18 cellular contexts compared by ENCODE assay signal in genomic region chr2:3488768-3489448, GRCh38. TPM values are rescaled to one million over a fixed set of nuclear protein-coding genes. Genes with fewer than 3 reads are reported as not detected.
DNase-seq lines count a peak whose midpoint lies in the region; ATAC-seq, FAIRE-seq and TF ChIP-seq lines count a peak whose summit lies in the region.
"Had no signal": no experiment of that assay in that cellular context is flagged by ENCODE, and none has a peak within 500 bp of the region (broad histone marks: within the 10 kb centered on the region; RNA-seq: fewer than 3 reads in every experiment).

No MANE protein-coding gene starts in this region.

- H3K79me2 ChIP-seq in SK-N-SH (ENCODE audit: insufficient read depth) (no peaks in the 10 kb centered on the region), SU-DHL-6 (ENCODE audit: insufficient read depth, low read length) (no peaks in the 10 kb centered on the region), HepG2 (ENCODE audit: insufficient read depth, low read length) (no peaks in the 10 kb centered on the region)

- in situ Hi-C loops in HepG2 (cut with HindIII; ENCODE audit: extremely low pct_ligation_motif_present, low pct_unique_long_range_greater_than_20kb) (no loop called here), ACHN (cut with HindIII; ENCODE audit: low pct_ligation_motif_present, low pct_unique_long_range_greater_than_20kb, low sequenced_read_pairs) (no loop called here)

- TF ChIP-seq RAD21 in SK-N-SH (IDR thresholded peaks at IDR 0.05; ENCODE audit: low read length) (no peak), HepG2 (CRISPR knock-in tag; IDR thresholded peaks at IDR 0.05) (no peak)

- CTCF ChIA-PET in SK-N-SH (lab: Yijun Ruan, JAX), result no interaction called here
- CTCF ChIA-PET in HepG2 (lab: Yijun Ruan, JAX; ENCODE audit: low intra/inter-chr PET ratio, low total read pairs), result no interaction called here

- H4K20me1 ChIP-seq in SK-N-SH (ENCODE audit: insufficient read depth) (no peaks in the 10 kb centered on the region), SU-DHL-6 (ENCODE audit: low read depth, low read length) (no peaks in the 10 kb centered on the region), HepG2 (ENCODE audit: insufficient read depth, low read length) (no peaks in the 10 kb centered on the region)

- ATAC-seq in SK-N-SH treated with all-trans-retinoic acid at 6 μM for 48 hours, result no peak
- no peak for ATAC-seq in HepG2
- ATAC-seq: psoas muscle, Right ventricle myocardium inferior had no signal

- intact Hi-C loops in HepG2 (cut with micrococcal nuclease; ENCODE audit: unreplicated experiment), result no loop called here

- H3K4me2 ChIP-seq in SK-N-SH (no peak overlapping the region), SU-DHL-6 (ENCODE audit: low read depth, low read length, poor library complexity, severe bottlenecking) (peak overlapping the region; percentile 13), HepG2 (ENCODE audit: low read depth, low read length) (no peak overlapping the region)

- 85% methylated on average over 19 of the region's 19 CpGs for WGBS in SK-N-SH (ENCODE audit: low lambda C conversion rate)
- 64% methylated on average over 18 of the region's 19 CpGs for WGBS in HepG2 (ENCODE audit: low lambda C conversion rate)
- WGBS in small intestine, 3 donors, result 40 to 56% (median 44%) methylated on average over 19 of the region's 19 CpGs

- no TSS peak for BruUV-seq in HepG2 (replicated peaks; lab: Mats Ljungman, UMichigan)

- FAIRE-seq in HepG2 (lab: Jason Lieb, UNC) (no peak), small intestine (lab: Jason Lieb, UNC) (no peak)

- DNase-seq in SK-N-SH (peak; percentile 48), HepG2 (ENCODE audit: low spot score) (no peak), small intestine (peak; percentile 40), NCI-H1694 (lab: John Stamatoyannopoulos, UW) (no peak), ACHN (no peak), NOMO-1 (lab: John Stamatoyannopoulos, UW; ENCODE audit: unreplicated experiment in 2 of 2) (no peak)
- DNase-seq: activated CD4-positive, alpha-beta T cell treated with anti-CD3 and anti-CD28 coated beads, Interleukin-2, amount 10 ng/mL, durations not matched to agents 24 days and 14 days; activated T-cell treated with anti-CD3 and anti-CD28 coated beads for 4 hours; GF-D8; HFFc6; NCI-H1092; stimulated activated CD4-positive, alpha-beta T cell treated with anti-CD3 and anti-CD28 coated beads, Interleukin-1b, Interleukin-23, amount 100 ng/mL, for 48 hours; transverse colon had no signal

- H3K36me3 ChIP-seq in SK-N-SH (replicated peaks in 1 of 2; ENCODE audit: control insufficient read depth in 1 of 2, insufficient read depth in 2 of 2, low read length in 1 of 2) (no peaks in the 10 kb centered on the region), SU-DHL-6 (ENCODE audit: low read length) (no peaks in the 10 kb centered on the region), HepG2 (replicated peaks in 1 of 2; ENCODE audit: control insufficient read depth in 1 of 2, insufficient read depth in 2 of 2, low read length in 2 of 2) (no peaks in the 10 kb centered on the region; a peak in 1 of 5 replicates), small intestine (ENCODE audit: control insufficient read depth in 2 of 2, insufficient read depth in 2 of 2, low read length in 2 of 2) (no peaks in the 10 kb centered on the region)
- H3K36me3 ChIP-seq: transverse colon had no signal

- TF ChIP-seq EP300 in SK-N-SH (IDR thresholded peaks at IDR 0.05; ENCODE audit: borderline replicate concordance in 1 of 2, low read depth in 1 of 2, low read length in 1 of 2), result no peak
- no peak for TF ChIP-seq EP300 in HepG2 (IDR thresholded peaks at IDR 0.05; ENCODE audit: low read depth in 2 of 2, low read length in 2 of 2)
- TF ChIP-seq EP300 in HepG2 (CRISPR knock-in tag; IDR thresholded peaks at IDR 0.05; ENCODE audit: borderline replicate concordance), result no peak

- TF ChIP-seq POLR2A in HepG2 (IDR thresholded peaks at IDR 0.05; ENCODE audit: insufficient read depth in 1 of 2, low read depth in 2 of 2, low read length in 2 of 2), result no peak

- H2AFZ ChIP-seq in SK-N-SH (ENCODE audit: low read depth) (no peak overlapping the region), SU-DHL-6 (ENCODE audit: low read depth, low read length, severe bottlenecking) (no peak overlapping the region), HepG2 (ENCODE audit: low read length) (no peak overlapping the region)

- H3K9ac ChIP-seq in SK-N-SH (no peak overlapping the region), SU-DHL-6 (ENCODE audit: low read length) (no peak overlapping the region), HepG2 (ENCODE audit: insufficient read depth, low read depth, low read length) (no peak overlapping the region)

- POLR2A ChIA-PET in SK-N-SH (lab: Yijun Ruan, JAX) (no interaction called here), HepG2 (lab: Yijun Ruan, JAX) (interaction anchor here (1.3 kb wide), 1 partner anchor 24 kb away, joined by 4 read pairs; no protein-coding TSS in a partner anchor)

- H3F3A ChIP-seq in SK-N-SH (replicated peaks; ENCODE audit: insufficient read depth) (peaks cover 4% of the 10 kb centered on the region), SU-DHL-6 (ENCODE audit: insufficient read depth) (no peaks in the 10 kb centered on the region)

- H3K9me3 ChIP-seq in SK-N-SH, result no peaks in the 10 kb centered on the region
- H3K9me3 ChIP-seq in SU-DHL-6 (ENCODE audit: insufficient read depth, low read length), result no peaks in the 10 kb centered on the region
- no peaks in the 10 kb centered on the region for H3K9me3 ChIP-seq in HepG2 (ENCODE audit: low read length)
- no peaks in the 10 kb centered on the region for H3K9me3 ChIP-seq in small intestine (ENCODE audit: control insufficient read depth, low read depth)
- H3K9me3 ChIP-seq: psoas muscle, transverse colon had no signal

- H3K27ac ChIP-seq in SK-N-SH (ENCODE audit: low read depth in 2 of 2, low read length in 1 of 2) (no peak overlapping the region), SU-DHL-6 (ENCODE audit: low read depth, low read length) (no peak overlapping the region), HepG2 (ENCODE audit: extremely low read length, insufficient read depth, low read length) (no peak overlapping the region), small intestine (ENCODE audit: low read depth in 1 of 2, low read length in 1 of 2) (no peak overlapping the region)
- H3K27ac ChIP-seq: epithelial cell of prostate, psoas muscle, transverse colon had no signal

- no peaks in the 10 kb centered on the region for H3K9me2 ChIP-seq in SK-N-SH
- no peaks in the 10 kb centered on the region for H3K9me2 ChIP-seq in SU-DHL-6 (replicated peaks; ENCODE audit: insufficient read depth, low read length)

- H3K4me1 ChIP-seq in SK-N-SH (ENCODE audit: control insufficient read depth in 1 of 2, insufficient read depth in 2 of 2, low read depth in 1 of 2, low read length in 1 of 2), result peaks cover 0 to 4% of the 10 kb centered on the region in 2 experiments; a peak in 1 of 4 replicates
- H3K4me1 ChIP-seq in HepG2 (ENCODE audit: insufficient read depth, low read length), result peaks cover 66% of the 10 kb centered on the region
- no peaks in the 10 kb centered on the region for H3K4me1 ChIP-seq in small intestine (ENCODE audit: control insufficient read depth in 2 of 2, insufficient read depth in 1 of 2, low read depth in 1 of 2, low read length in 1 of 2)
- H3K4me1 ChIP-seq: transverse colon had no signal

- H3K4me3 ChIP-seq in SK-N-SH (ENCODE audit: low read depth in 2 of 2, low read length in 1 of 2) (no peak overlapping the region), SU-DHL-6 (ENCODE audit: insufficient read depth, low read length, poor library complexity, severe bottlenecking) (no peak overlapping the region), HepG2 (replicated peaks in 1 of 3; ENCODE audit: insufficient read depth in 1 of 3, low read depth in 2 of 3, low read length in 3 of 3) (no peak overlapping the region; a peak in 1 of 6 replicates), small intestine (ENCODE audit: low read depth in 1 of 2, low read length in 2 of 2) (no peak overlapping the region)
- H3K4me3 ChIP-seq: psoas muscle, transverse colon had no signal

- TF ChIP-seq CTCF in SK-N-SH (IDR thresholded peaks at IDR 0.05) (no peak), SU-DHL-6 (IDR thresholded peaks at IDR 0.05; ENCODE audit: insufficient read depth, low read length, poor library complexity, severe bottlenecking) (no peak), HepG2 (CRISPR knock-in tag; IDR thresholded peaks at IDR 0.05) (no peak)

- H3K27me3 ChIP-seq in SK-N-SH (ENCODE audit: insufficient read depth) (no peaks in the 10 kb centered on the region), SU-DHL-6 (ENCODE audit: low read length) (no peaks in the 10 kb centered on the region), HepG2 (ENCODE audit: control insufficient read depth in 1 of 2, insufficient read depth in 2 of 2, low read length in 2 of 2) (no peaks in the 10 kb centered on the region), small intestine (ENCODE audit: control insufficient read depth in 2 of 2, insufficient read depth in 2 of 2, low read length in 2 of 2) (no peaks in the 10 kb centered on the region)
- H3K27me3 ChIP-seq: transverse colon had no signal

RNA-seq across cellular contexts. Expression of gene ADI1, which starts 30.4 kb away (rescaled TPM):
- polyA plus RNA-seq in SK-N-SH (2012; rRNA removed), result 49.4 and 67.2 TPM in 2 replicates
- 72.8 and 73.1 TPM in 2 replicates for polyA plus RNA-seq in SK-N-SH (2012; cell fraction: cytosol; rRNA removed)
- polyA plus RNA-seq in SK-N-SH (2012; cell fraction: nucleus; rRNA removed), result 43.3 and 62.9 TPM in 2 replicates
- 123 and 135 TPM in 2 replicates for total RNA-seq in HepG2 (2016; rRNA removed; fragmentation: Illumina TruSeq; extraction: Trizol)
- 16.6 and 17.0 TPM in 2 replicates for total RNA-seq in HepG2 (2016; cell fraction: cytosol; rRNA removed; fragmentation: Illumina TruSeq; extraction: Trizol; ENCODE audit: low read depth)
- total RNA-seq in HepG2 (2016; cell fraction: insoluble cytoplasmic fraction; rRNA removed; fragmentation: Illumina TruSeq; extraction: Trizol), result 124 and 138 TPM in 2 replicates
- total RNA-seq in HepG2 (2016; cell fraction: membrane; rRNA removed; fragmentation: Illumina TruSeq; extraction: Trizol), result 45.5 and 47.8 TPM in 2 replicates
- total RNA-seq in HepG2 (2016; cell fraction: nucleus; rRNA removed; fragmentation: Illumina TruSeq; extraction: Trizol), result 54.5 and 64.3 TPM in 2 replicates
- 21.3 and 28.7 TPM in 2 replicates for polyA plus RNA-seq in HepG2 (2011; rRNA removed)
- 22.7 and 24.5 TPM in 2 replicates for polyA plus RNA-seq in HepG2 (2011; cell fraction: cytosol; rRNA removed)
- 16.1 and 17.6 TPM in 2 replicates for polyA plus RNA-seq in HepG2 (2011; cell fraction: nucleus; rRNA removed)
- 22.9 and 33.0 TPM in 2 replicates for polyA plus RNA-seq in HepG2 (2012)
- polyA plus RNA-seq in HepG2 (2016; cell fraction: cytosol; fragmentation: Illumina TruSeq; extraction: Trizol; ENCODE audit: low read depth), result 20.5 and 20.6 TPM in 2 replicates
- polyA plus RNA-seq in HepG2 (2016; cell fraction: insoluble cytoplasmic fraction; fragmentation: Illumina TruSeq; extraction: Trizol; ENCODE audit: low read depth), result 160 TPM in 2 replicates
- polyA plus RNA-seq in HepG2 (2016; cell fraction: membrane; fragmentation: Illumina TruSeq; extraction: Trizol; ENCODE audit: low read depth), result 42.7 and 43.1 TPM in 2 replicates
- 92.2 and 100 TPM in 2 replicates for polyA plus RNA-seq in HepG2 (2016; cell fraction: nucleus; fragmentation: Illumina TruSeq; extraction: Trizol; ENCODE audit: insufficient read depth, low read depth)
- polyA minus RNA-seq in HepG2 (2011; rRNA and poly(A)+ RNA removed; ENCODE audit: low replicate concordance), result 15.1 and 19.1 TPM in 2 replicates
- 13.2 and 18.8 TPM in 2 replicates for polyA minus RNA-seq in HepG2 (2011; cell fraction: cytosol; rRNA and poly(A)+ RNA removed)
- 19.3 and 23.8 TPM in 2 replicates for polyA minus RNA-seq in HepG2 (2011; cell fraction: nucleus; rRNA and poly(A)+ RNA removed)
- 100 to 1,000 TPM in 2 of 3 donors, 10 to 100 TPM in 1; 65.4 to 615 (median 326) TPM for polyA plus RNA-seq in small intestine

Comparison
In these comparisons a context has a peak if more than half of its experiments do, and no peak if none do; other contexts are left out.
1. DNase-seq: peak in SK-N-SH (single experiment) and small intestine (single experiment); none in HepG2 (single experiment), NCI-H1694 (single experiment), ACHN (single experiment) and NOMO-1 (0 of 2).